ENCODE assay signal across 8 cellular contexts in the genomic region with DNA sequence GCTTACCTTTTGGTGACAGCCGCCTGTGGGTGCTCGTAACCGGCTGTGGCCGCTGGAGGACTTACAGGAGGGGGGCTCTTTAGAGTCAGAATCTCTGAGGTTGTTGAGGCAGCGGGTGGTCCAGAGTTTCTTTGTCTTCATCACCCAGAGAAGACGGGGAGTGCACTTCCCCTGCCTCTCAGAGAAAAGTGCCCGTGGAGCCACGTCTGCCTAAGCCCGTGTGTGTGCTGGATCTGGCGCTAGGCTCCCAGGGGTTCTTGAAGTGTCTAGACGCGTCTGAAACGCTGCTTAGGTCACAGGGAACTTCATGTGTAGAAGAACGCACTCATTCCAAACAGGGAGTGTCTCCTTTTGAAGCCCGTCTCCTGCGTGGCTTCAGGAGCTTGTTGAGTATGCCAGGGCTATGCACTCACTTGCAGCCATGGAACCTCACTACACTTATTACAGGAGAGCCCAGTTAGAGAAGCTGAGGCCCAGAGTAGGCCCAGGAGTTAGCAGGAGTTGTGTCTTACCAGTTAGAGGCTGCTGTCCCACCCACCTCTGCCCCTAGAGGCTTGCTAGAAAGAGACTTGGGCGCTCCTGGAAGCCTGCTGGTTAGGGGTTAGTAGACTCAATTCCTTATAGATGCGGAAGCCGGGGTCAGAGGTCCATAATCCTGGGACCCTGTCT. TPM values are rescaled to one million over a fixed set of nuclear protein-coding genes. Genes with fewer than 3 reads are reported as not detected.
DNase-seq lines count a peak whose midpoint lies in the region; ATAC-seq, FAIRE-seq and TF ChIP-seq lines count a peak whose summit lies in the region.

No MANE protein-coding gene starts in this region.

- H3K4me3 Mint-ChIP-seq in activated naive CD4-positive, alpha-beta T cell treated with anti-CD3 and anti-CD28 coated beads, Interleukin-2, amount 50 U/mL, for 24 hours, result peak overlapping the region; percentile 86

- no peak for TF ChIP-seq CTCF in kidney (IDR thresholded peaks at IDR 0.05; ENCODE audit: borderline replicate concordance, extremely low read depth, insufficient read depth)
- no peak for TF ChIP-seq CTCF in suprapubic skin (IDR thresholded peaks at IDR 0.05)

- 18% methylated on average over 14 of the region's 19 CpGs for WGBS in suprapubic skin

- no peak for FAIRE-seq in kidney (lab: Jason Lieb, UNC)

- H3K4me1 Mint-ChIP-seq in activated naive CD4-positive, alpha-beta T cell treated with anti-CD3 and anti-CD28 coated beads, Interleukin-2, amount 50 U/mL, for 24 hours, result peaks cover 67% of the 10 kb centered on the region

- no peak for DNase-seq in activated naive CD4-positive, alpha-beta T cell (lab: John Stamatoyannopoulos, UW)
- DNase-seq in activated naive CD4-positive, alpha-beta T cell treated with anti-CD3 and anti-CD28 coated beads, Interleukin-2, amount 50 U/mL, for 72 hours (ENCODE audit: low spot score in 2 of 2), result no peak
- DNase-seq in kidney, result no peak
- peak in 1 of 2 donors; percentile 58 for DNase-seq in suprapubic skin (ENCODE audit: low spot score in 2 of 2)
- no peak for DNase-seq in SW480 (ENCODE audit: low spot score)

- intact Hi-C loops in kidney (cut with DNase I), result no loop called here

- ATAC-seq in activated naive CD4-positive, alpha-beta T cell treated with anti-CD3 and anti-CD28 coated beads, Interleukin-2, amount 50 U/mL, for 72 hours, result no peak
- ATAC-seq in GM21390 (IDR thresholded peaks at IDR 0.05; ENCODE audit: unreplicated experiment) (no peak), HG03460 (IDR thresholded peaks at IDR 0.05; ENCODE audit: unreplicated experiment) (no peak)

- TF ChIP-seq POLR2A in suprapubic skin (IDR thresholded peaks at IDR 0.05), result no peak

- H3K9me3 Mint-ChIP-seq in activated naive CD4-positive, alpha-beta T cell treated with anti-CD3 and anti-CD28 coated beads, Interleukin-2, amount 50 U/mL, for 24 hours, result no peaks in the 10 kb centered on the region
- H3K9me3 Mint-ChIP-seq in activated naive CD4-positive, alpha-beta T cell treated with anti-CD3 and anti-CD28 coated beads, Interleukin-2, amount 50 U/mL, for 72 hours, result no peaks in the 10 kb centered on the region

- no peak for TF ChIP-seq EP300 in suprapubic skin (IDR thresholded peaks at IDR 0.05)

- no peaks in the 10 kb centered on the region for H3K9me3 ChIP-seq in kidney (ENCODE audit: control insufficient read depth in 1 of 2, low read length in 2 of 2)
- no peaks in the 10 kb centered on the region for H3K9me3 ChIP-seq in suprapubic skin

- peak overlapping the region in 1 of 2 donors; percentile 42 for H3K9ac ChIP-seq in kidney (ENCODE audit: low read length in 2 of 2)

- H3K4me1 ChIP-seq in kidney (ENCODE audit: control insufficient read depth in 1 of 2, insufficient read depth in 1 of 2, low read depth in 1 of 2, low read length in 2 of 2) (peaks cover 10 to 33% of the 10 kb centered on the region in 2 donors), suprapubic skin (peaks cover 18% of the 10 kb centered on the region)

- H3K27ac ChIP-seq in kidney (ENCODE audit: low read depth in 2 of 2, low read length in 2 of 2) (no peak overlapping the region), suprapubic skin (peak overlapping the region; percentile 91)

- H3K36me3 Mint-ChIP-seq in activated naive CD4-positive, alpha-beta T cell treated with anti-CD3 and anti-CD28 coated beads, Interleukin-2, amount 50 U/mL, for 24 hours, result peaks cover 3% of the 10 kb centered on the region
- H3K36me3 Mint-ChIP-seq in activated naive CD4-positive, alpha-beta T cell treated with anti-CD3 and anti-CD28 coated beads, Interleukin-2, amount 50 U/mL, for 72 hours, result peaks cover 16 to 18% of the 10 kb centered on the region in 2 donors

- peaks cover 29 to 36% of the 10 kb centered on the region in 2 donors for H3K36me3 ChIP-seq in kidney (ENCODE audit: control insufficient read depth in 1 of 2, insufficient read depth in 2 of 2, low read length in 2 of 2)
- H3K36me3 ChIP-seq in suprapubic skin, result peaks cover 39% of the 10 kb centered on the region

- H3K4me3 ChIP-seq in kidney (ENCODE audit: low read length in 2 of 2), result peak overlapping the region; percentile 43 to 64
- H3K4me3 ChIP-seq in suprapubic skin, result peak overlapping the region; percentile 82

- peak overlapping the region; percentile 46 for H3K27ac Mint-ChIP-seq in activated naive CD4-positive, alpha-beta T cell treated with anti-CD3 and anti-CD28 coated beads, Interleukin-2, amount 50 U/mL, for 24 hours
- H3K27ac Mint-ChIP-seq in activated naive CD4-positive, alpha-beta T cell treated with anti-CD3 and anti-CD28 coated beads, Interleukin-2, amount 50 U/mL, for 72 hours, result peak overlapping the region; percentile 65 to 88

- no peaks in the 10 kb centered on the region for H3K27me3 Mint-ChIP-seq in activated naive CD4-positive, alpha-beta T cell treated with anti-CD3 and anti-CD28 coated beads, Interleukin-2, amount 50 U/mL, for 24 hours

- H3K27me3 ChIP-seq in suprapubic skin, result peaks cover 8% of the 10 kb centered on the region

RNA-seq across cellular contexts. Expression of gene LSM14B, which starts 1.3 kb away (rescaled TPM):
- 10 to 100 TPM; 34.3 to 35.6 TPM for total RNA-seq in activated naive CD4-positive, alpha-beta T cell treated with anti-CD3 and anti-CD28 coated beads, Interleukin-2, amount 50 U/mL, for 72 hours
- total RNA-seq in kidney (31.6 TPM), suprapubic skin (10 to 100 TPM; 32.4 to 45.7 (median 37.0) TPM)
- polyA plus RNA-seq in kidney (ENCODE audit: insufficient read depth, low read depth, low replicate concordance), result 18.0 TPM

RNA-seq across cellular contexts. Expression of gene PSMA7, which starts 19.6 kb away (rescaled TPM):
- total RNA-seq in activated naive CD4-positive, alpha-beta T cell treated with anti-CD3 and anti-CD28 coated beads, Interleukin-2, amount 50 U/mL, for 72 hours, result 100 to 1,000 TPM; 253 to 333 TPM
- 190 TPM for total RNA-seq in kidney
- polyA plus RNA-seq in kidney (ENCODE audit: insufficient read depth, low read depth, low replicate concordance), result 315 TPM
- 100 to 1,000 TPM; 163 to 226 (median 208) TPM for total RNA-seq in suprapubic skin

RNA-seq across cellular contexts. Expression of gene SS18L1, which starts 20.0 kb away (rescaled TPM):
- 10 to 100 TPM; 21.7 to 52.4 TPM for total RNA-seq in activated naive CD4-positive, alpha-beta T cell treated with anti-CD3 and anti-CD28 coated beads, Interleukin-2, amount 50 U/mL, for 72 hours
- total RNA-seq in kidney (12.0 TPM), suprapubic skin (10 to 100 TPM; 23.3 to 81.1 (median 26.9) TPM)
- 6.5 TPM for polyA plus RNA-seq in kidney (ENCODE audit: insufficient read depth, low read depth, low replicate concordance)

RNA-seq across cellular contexts. Expression of gene TAF4, which starts 57.9 kb away (rescaled TPM):
- total RNA-seq in activated naive CD4-positive, alpha-beta T cell treated with anti-CD3 and anti-CD28 coated beads, Interleukin-2, amount 50 U/mL, for 72 hours, result 10 to 100 TPM; 16.3 to 22.0 TPM
- total RNA-seq in kidney (18.4 TPM), suprapubic skin (10 to 100 TPM; 18.0 to 31.8 (median 25.8) TPM)
- 3.7 TPM for polyA plus RNA-seq in kidney (ENCODE audit: insufficient read depth, low read depth, low replicate concordance)

RNA-seq across cellular contexts. Expression of gene MTG2, which starts 59.2 kb away (rescaled TPM):
- 10 to 100 TPM; 33.9 to 39.5 TPM for total RNA-seq in activated naive CD4-positive, alpha-beta T cell treated with anti-CD3 and anti-CD28 coated beads, Interleukin-2, amount 50 U/mL, for 72 hours
- total RNA-seq in kidney (36.1 TPM), suprapubic skin (10 to 100 TPM; 19.1 to 43.0 (median 30.3) TPM)
- polyA plus RNA-seq in kidney (ENCODE audit: insufficient read depth, low read depth, low replicate concordance), result 45.2 TPM
